24 cellular contexts compared by ENCODE assay signal in genomic region chr11:20197881-20198280, GRCh38.
A peak's percentile ranks its signal among the peaks of the same experiment; 100 is the strongest.
DNase-seq lines count a peak whose midpoint lies in the region; ATAC-seq lines count a peak whose summit lies in the region.
"Had no signal": no experiment of that assay in that cellular context is flagged by ENCODE, and none has a peak within 500 bp of the region (broad histone marks: within the 10 kb centered on the region; RNA-seq: fewer than 3 reads in every experiment).

No MANE protein-coding gene starts in this region.

- DNase-seq in RPMI8226 (peak; percentile 8), HuH-7.5 (ENCODE audit: low spot score) (no peak), OCI-M2 (lab: John Stamatoyannopoulos, UW; ENCODE audit: unreplicated experiment) (no peak)
- DNase-seq: activated CD4-positive, alpha-beta T cell treated with anti-CD3 and anti-CD28 coated beads, Interleukin-2, amount 10 ng/mL, durations not matched to agents 24 days and 14 days; activated CD8-positive, alpha-beta memory T cell treated with anti-CD3 and anti-CD28 coated beads, Interleukin-2, amount 50 U/mL, for 4 hours; activated effector memory CD4-positive, alpha-beta T cell treated with Interleukin-2 at 50 U/mL for 16 hours; foreskin fibroblast; Kasumi-1; left ventricle myocardium inferior; NCI-H1092; NCI-H2029; NCI-H446 treated with DMSO at 0.1 percent for 48 hours; ovary; spleen; stimulated activated CD4-positive, alpha-beta T cell treated with anti-CD3 and anti-CD28 coated beads, Interleukin-4, amount 100 ng/mL, for 24 hours; stimulated activated naive CD4-positive, alpha-beta T cell treated with Interleukin-2 at 50 U/mL for 16 hours; T-helper 17 cell; tibial artery had no signal

- ATAC-seq in GM18511 (IDR thresholded peaks at IDR 0.05; ENCODE audit: unreplicated experiment): peak; percentile 60
- peak; percentile 69 for ATAC-seq in GM21390 (IDR thresholded peaks at IDR 0.05; ENCODE audit: unreplicated experiment)
- ATAC-seq in HG03354 (IDR thresholded peaks at IDR 0.05; ENCODE audit: poor library complexity, severe bottlenecking, unreplicated experiment): peak; percentile 55
- ATAC-seq in HG02938 (IDR thresholded peaks at IDR 0.05; ENCODE audit: unreplicated experiment): no peak
- no peak for ATAC-seq in HG02970 (IDR thresholded peaks at IDR 0.05; ENCODE audit: low FRiP score, unreplicated experiment)
- ATAC-seq: natural killer cell treated with Interleukin-12 subunit alpha and Interleukin-12 subunit beta and Interleukin-15 and Interleukin-18, amount 100 ng/mL, for 72 hours; T-helper 17 cell had no signal

Comparison
In these comparisons a context has a peak if more than half of its experiments do, and no peak if none do; other contexts are left out.
1. ATAC-seq: peak in GM18511 (single experiment), GM21390 (single experiment) and HG03354 (single experiment); none in HG02938 (single experiment) and HG02970 (single experiment).